ENCODE assay signal across 8 cellular contexts in genomic region chr16:66517586-66518263, GRCh38. TPM values are rescaled to one million over a fixed set of nuclear protein-coding genes. Genes with fewer than 3 reads are reported as not detected.
DNase-seq lines count a peak whose midpoint lies in the region; ATAC-seq and TF ChIP-seq lines count a peak whose summit lies in the region.

No MANE protein-coding gene starts in this region.

- no peaks in the 10 kb centered on the region for H3K9me3 ChIP-seq in lung (ENCODE audit: control insufficient read depth in 2 of 2, insufficient read depth in 1 of 2, low read length in 1 of 2)
- no peaks in the 10 kb centered on the region for H3K9me3 ChIP-seq in thoracic aorta

- H3K36me3 ChIP-seq in lung (ENCODE audit: control insufficient read depth in 2 of 2, insufficient read depth in 2 of 2, low read length in 2 of 2) (peaks cover 0 to 8% of the 10 kb centered on the region in 2 donors), thoracic aorta (no peaks in the 10 kb centered on the region)

- H3K4me3 ChIP-seq in lung (no peak overlapping the region), thoracic aorta (peak overlapping the region; percentile 35)

- DNase-seq in NK-92 treated with Interleukin-12 subunit alpha and Interleukin-12 subunit beta, amount 100 ng/mL, for 24 hours (lab: John Stamatoyannopoulos, UW): peak; percentile 40
- DNase-seq in NK-92 (lab: John Stamatoyannopoulos, UW; ENCODE audit: unreplicated experiment) (no peak), lung (ENCODE audit: low spot score) (no peak), thoracic aorta (ENCODE audit: low spot score) (no peak), kidney tubule cell (ENCODE audit: low spot score) (no peak), germinal center (ENCODE audit: low spot score) (no peak)

- ATAC-seq in lung (ENCODE audit: insufficient read depth, low FRiP score) (no peak), thoracic aorta (ENCODE audit: insufficient number of reproducible peaks, low FRiP score, low read depth) (no peak), GM21737 (IDR thresholded peaks at IDR 0.05; ENCODE audit: unreplicated experiment) (no peak)

- H3K4me1 ChIP-seq in lung (ENCODE audit: control insufficient read depth in 2 of 2, insufficient read depth in 2 of 2, low read length in 2 of 2) (peaks cover 14 to 47% of the 10 kb centered on the region in 2 donors), thoracic aorta (ENCODE audit: control insufficient read depth in 1 of 2, low read depth in 2 of 2) (peaks cover 47 to 87% of the 10 kb centered on the region in 2 donors)

- H3K27me3 ChIP-seq in lung (ENCODE audit: control insufficient read depth, insufficient read depth) (no peaks in the 10 kb centered on the region), thoracic aorta (replicated peaks; ENCODE audit: insufficient read depth) (no peaks in the 10 kb centered on the region)

- peak overlapping the region; percentile 94 for H3K27ac ChIP-seq in adipose tissue (ENCODE audit: low read depth, low read length)
- peak overlapping the region; percentile 96 for H3K27ac ChIP-seq in lung (ENCODE audit: low read depth in 1 of 2, low read length in 1 of 2)
- peak overlapping the region; percentile 89 to 94 for H3K27ac ChIP-seq in thoracic aorta

- 63 to 79% (median 66%) methylated on average over 8 of the region's 8 CpGs for WGBS in adipose tissue, 3 donors
- WGBS in lung, 2 donors: 74 to 75% methylated on average over 8 of the region's 8 CpGs

- no peak for TF ChIP-seq CTCF in lung (IDR thresholded peaks at IDR 0.05; ENCODE audit: control extremely low read depth, extremely low read depth)
- TF ChIP-seq CTCF in thoracic aorta (IDR thresholded peaks at IDR 0.05): no peak

RNA-seq across cellular contexts. Expression of gene TK2, which starts 32.2 kb away (rescaled TPM):
- polyA plus RNA-seq in adipose tissue (10 to 100 TPM; 15.7 to 38.8 (median 37.2) TPM), lung (10 to 100 TPM; 13.1 to 16.8 TPM)
- total RNA-seq in lung (10 to 100 TPM; 33.2 to 37.7 TPM), thoracic aorta (10 to 100 TPM; 41.7 to 55.5 TPM)

RNA-seq across cellular contexts. Expression of gene CKLF, which starts 34.7 kb away (rescaled TPM):
- polyA plus RNA-seq in adipose tissue: 10 to 100 TPM; 18.7 to 60.9 (median 46.2) TPM
- 10 to 100 TPM; 43.8 to 48.5 TPM for total RNA-seq in lung
- 100 to 1,000 TPM in 1 of 2 donors, 10 to 100 TPM in 1; 43.1 to 133 TPM for polyA plus RNA-seq in lung
- 10 to 100 TPM; 23.4 to 39.8 TPM for total RNA-seq in thoracic aorta

RNA-seq across cellular contexts. Expression of gene CMTM1, which starts 48.5 kb away (rescaled TPM):
- under 1 TPM; 0.21 to 0.67 (median 0.45) TPM for polyA plus RNA-seq in adipose tissue
- 1 to 10 TPM; 3.7 to 7.5 TPM for total RNA-seq in lung
- polyA plus RNA-seq in lung: 1 to 10 TPM in 1 of 2 donors, under 1 TPM in 1; 0.41 to 2.0 TPM
- 1 to 10 TPM in 1 of 2 donors, under 1 TPM in 1; 0.81 to 7.5 TPM for total RNA-seq in thoracic aorta
